ENCODE assay signal across 8 cellular contexts in genomic region chr3:112531358-112531781, GRCh38. TPM values are rescaled to one million over a fixed set of nuclear protein-coding genes. Genes with fewer than 3 reads are reported as not detected.
DNase-seq lines count a peak whose midpoint lies in the region; ATAC-seq and TF ChIP-seq lines count a peak whose summit lies in the region.

No MANE protein-coding gene starts in this region.

- DNase-seq in GM06990 (ENCODE audit: extremely low read depth, insufficient read length) (no peak), MV-4-11 (lab: John Stamatoyannopoulos, UW) (peak; percentile 20), breast epithelium (ENCODE audit: low spot score in 2 of 2) (no peak), medulla oblongata (ENCODE audit: extremely low spot score) (peak; percentile 21)
- DNase-seq in stimulated activated CD4-positive, alpha-beta T cell treated with anti-CD3 and anti-CD28 coated beads, Interleukin-4, amount 100 ng/mL, for 4 hours: no peak

- H3K4me3 ChIP-seq in GM06990 (replicated peaks; ENCODE audit: low read depth, low read length) (no peak overlapping the region), breast epithelium (no peak overlapping the region)

- H3K4me1 ChIP-seq in breast epithelium: no peaks in the 10 kb centered on the region

- H3K27ac ChIP-seq in breast epithelium: no peak overlapping the region

- peaks cover 3% of the 10 kb centered on the region for H3K36me3 ChIP-seq in GM06990 (ENCODE audit: control insufficient read depth, insufficient read depth, low read length)
- no peaks in the 10 kb centered on the region for H3K36me3 ChIP-seq in breast epithelium

- intact Hi-C loops in breast epithelium (cut with DNase I; ENCODE audit: low total_unique reads): no loop called here

- H3K27me3 ChIP-seq in GM06990 (replicated peaks; ENCODE audit: control insufficient read depth, insufficient read depth, low read length): no peaks in the 10 kb centered on the region
- H3K27me3 ChIP-seq in breast epithelium: no peaks in the 10 kb centered on the region

- no peaks in the 10 kb centered on the region for H3K9me3 ChIP-seq in breast epithelium

- TF ChIP-seq POLR2A in breast epithelium (IDR thresholded peaks at IDR 0.05): no peak

- peak; percentile 42 for TF ChIP-seq CTCF in GM06990 (IDR thresholded peaks at IDR 0.05; ENCODE audit: insufficient read depth, low read length, poor library complexity, severe bottlenecking)
- peak; percentile 49 to 55 (median 54) for TF ChIP-seq CTCF in breast epithelium (IDR thresholded peaks at IDR 0.05)

- ATAC-seq in HG02759 (IDR thresholded peaks at IDR 0.05; ENCODE audit: unreplicated experiment) (no peak), HG03565 (IDR thresholded peaks at IDR 0.05; ENCODE audit: unreplicated experiment) (no peak), HG02678 (IDR thresholded peaks at IDR 0.05; ENCODE audit: unreplicated experiment) (no peak)

RNA-seq across cellular contexts. Expression of gene ATG3, which starts 30.4 kb away (rescaled TPM):
- 10 to 100 TPM; 62.6 to 97.9 (median 68.2) TPM for total RNA-seq in breast epithelium

RNA-seq across cellular contexts. Expression of gene SLC35A5, which starts 30.5 kb away (rescaled TPM):
- total RNA-seq in breast epithelium: 10 to 100 TPM; 32.1 to 37.6 (median 37.0) TPM

RNA-seq across cellular contexts. Expression of gene BTLA, which starts 32.1 kb away (rescaled TPM):
- total RNA-seq in breast epithelium: 1 to 10 TPM in 1 of 3 donors, under 1 TPM in 2; 0.80 to 1.5 (median 0.98) TPM

Comparison
In these comparisons a context has a peak if more than half of its experiments do, and no peak if none do; other contexts are left out.
1. DNase-seq: peak in MV-4-11 (single experiment) and medulla oblongata (single experiment); none in GM06990 (single experiment), breast epithelium (0 of 2) and stimulated activated CD4-positive, alpha-beta T cell treated with anti-CD3 and anti-CD28 coated beads, Interleukin-4, amount 100 ng/mL, for 4 hours (0 of 2).